ENCODE assay signal across 30 cellular contexts in genomic region chr2:12090072-12090471, GRCh38.
"Had no signal": no experiment of that assay in that cellular context is flagged by ENCODE, and none has a peak within 500 bp of the region (broad histone marks: within the 10 kb centered on the region; RNA-seq: fewer than 3 reads in every experiment).

No MANE protein-coding gene starts in this region.

- H3K79me2 ChIP-seq: hepatocyte had no signal

- H3K27me3 ChIP-seq: heart right ventricle, hepatocyte, pancreas, sigmoid colon, tibial nerve, upper lobe of left lung, vagina had no signal

- H3K4me3 ChIP-seq: heart right ventricle, hepatocyte, lower lobe of right lung, mucosa of descending colon, pancreas, prostate gland, sigmoid colon, tibial nerve, upper lobe of left lung, vagina had no signal

- H3K4me1 ChIP-seq: heart right ventricle, lower lobe of right lung, pancreas, prostate gland, sigmoid colon, tibial nerve, upper lobe of left lung, vagina had no signal

- H3K9me3 Mint-ChIP-seq: natural killer cell treated with Interleukin-12 subunit alpha and Interleukin-12 subunit beta and Interleukin-15 and Interleukin-18, amount 100 ng/mL, for 72 hours; stimulated activated memory B cell treated with anti-CD40 and anti-IgM and Interleukin-4, amounts not matched to agents 10 μg/mL and 1 μg/mL and 100 μg/mL, for 72 hours; stimulated activated naive CD8-positive, alpha-beta T cell treated with anti-CD3 and anti-CD28 coated beads, Interleukin-15, amount 100 ng/mL, for 72 hours had no signal

- H3K4me2 ChIP-seq: hepatocyte had no signal

- H3K27ac Mint-ChIP-seq: naive thymus-derived CD4-positive, alpha-beta T cell; natural killer cell treated with Interleukin-12 subunit alpha and Interleukin-12 subunit beta and Interleukin-15 and Interleukin-18, amount 100 ng/mL, for 72 hours had no signal

- H2AFZ ChIP-seq: hepatocyte had no signal

- H3K4me3 Mint-ChIP-seq: naive thymus-derived CD4-positive, alpha-beta T cell; natural killer cell treated with Interleukin-12 subunit alpha and Interleukin-12 subunit beta and Interleukin-15 and Interleukin-18, amount 100 ng/mL, for 72 hours; stimulated activated memory B cell treated with anti-CD40 and anti-IgM and Interleukin-4, amounts not matched to agents 10 μg/mL and 1 μg/mL and 100 μg/mL, for 72 hours; stimulated activated naive CD8-positive, alpha-beta T cell treated with anti-CD3 and anti-CD28 coated beads, Interleukin-15, amount 100 ng/mL, for 72 hours had no signal

- H3K27me3 Mint-ChIP-seq: stimulated activated memory B cell treated with anti-CD40 and anti-IgM and Interleukin-4, amounts not matched to agents 10 μg/mL and 1 μg/mL and 100 μg/mL, for 72 hours; stimulated activated naive CD8-positive, alpha-beta T cell treated with anti-CD3 and anti-CD28 coated beads, Interleukin-15, amount 100 ng/mL, for 72 hours had no signal

- H3K9me3 ChIP-seq: lower lobe of right lung, mucosa of descending colon, pancreas, prostate gland, sigmoid colon, tibial nerve, upper lobe of left lung, vagina had no signal

- DNase-seq: heart right ventricle; kidney glomerular epithelial cell; left cardiac atrium; left ventricle myocardium superior; lower lobe of right lung; mammary epithelial cell; mesenchymal stem cell; mucosa of descending colon; naive thymus-derived CD4-positive, alpha-beta T cell; pancreas; posterior cingulate gyrus; retina; right cardiac atrium; sigmoid colon; small intestine; stimulated activated CD4-positive, alpha-beta T cell treated with anti-CD3 and anti-CD28 coated beads, Interleukin-1b, Interleukin-23, amount 100 ng/mL, for 48 hours; stimulated activated CD4-positive, alpha-beta T cell treated with anti-CD3 and anti-CD28 coated beads, Interleukin-2, amount 100 ng/mL, for 48 hours; stimulated activated CD4-positive, alpha-beta T cell treated with anti-CD3 and anti-CD28 coated beads, Interleukin-4, amount 100 ng/mL, for 4 hours; stimulated activated CD8-positive, alpha-beta memory T cell treated with anti-CD3 and anti-CD28 coated beads, Interleukin-4, amount 100 ng/mL, for 48 hours; stimulated activated naive CD4-positive, alpha-beta T cell treated with Interleukin-2 at 50 U/mL for 16 hours; stimulated activated naive CD8-positive, alpha-beta T cell treated with anti-CD3 and anti-CD28 coated beads, Interleukin-15, amount 100 ng/mL, for 72 hours; substantia nigra had no signal

- H3K4me1 Mint-ChIP-seq: stimulated activated naive CD8-positive, alpha-beta T cell treated with anti-CD3 and anti-CD28 coated beads, Interleukin-15, amount 100 ng/mL, for 72 hours had no signal

- H3K27ac ChIP-seq: heart right ventricle, hepatocyte, lower lobe of right lung, pancreas, prostate gland, sigmoid colon, tibial nerve, upper lobe of left lung, vagina had no signal

- ATAC-seq: heart right ventricle; left cardiac atrium; left ventricle myocardium superior; lower lobe of right lung; mucosa of descending colon; naive thymus-derived CD4-positive, alpha-beta T cell; natural killer cell treated with Interleukin-12 subunit alpha and Interleukin-12 subunit beta and Interleukin-15 and Interleukin-18, amount 100 ng/mL, for 72 hours; pancreas; right cardiac atrium; stimulated activated memory B cell treated with anti-CD40 and anti-IgM and Interleukin-4, amounts not matched to agents 10 μg/mL and 1 μg/mL and 100 μg/mL, for 72 hours; stimulated activated naive CD8-positive, alpha-beta T cell treated with anti-CD3 and anti-CD28 coated beads, Interleukin-15, amount 100 ng/mL, for 72 hours had no signal

- H3K36me3 Mint-ChIP-seq: naive thymus-derived CD4-positive, alpha-beta T cell; stimulated activated memory B cell treated with anti-CD40 and anti-IgM and Interleukin-4, amounts not matched to agents 10 μg/mL and 1 μg/mL and 100 μg/mL, for 72 hours had no signal

- FAIRE-seq: keratinocyte, pancreas, small intestine had no signal

- H3K36me3 ChIP-seq: heart right ventricle, lower lobe of right lung, pancreas, prostate gland, sigmoid colon, tibial nerve, upper lobe of left lung, vagina had no signal
